In the genomic region with DNA sequence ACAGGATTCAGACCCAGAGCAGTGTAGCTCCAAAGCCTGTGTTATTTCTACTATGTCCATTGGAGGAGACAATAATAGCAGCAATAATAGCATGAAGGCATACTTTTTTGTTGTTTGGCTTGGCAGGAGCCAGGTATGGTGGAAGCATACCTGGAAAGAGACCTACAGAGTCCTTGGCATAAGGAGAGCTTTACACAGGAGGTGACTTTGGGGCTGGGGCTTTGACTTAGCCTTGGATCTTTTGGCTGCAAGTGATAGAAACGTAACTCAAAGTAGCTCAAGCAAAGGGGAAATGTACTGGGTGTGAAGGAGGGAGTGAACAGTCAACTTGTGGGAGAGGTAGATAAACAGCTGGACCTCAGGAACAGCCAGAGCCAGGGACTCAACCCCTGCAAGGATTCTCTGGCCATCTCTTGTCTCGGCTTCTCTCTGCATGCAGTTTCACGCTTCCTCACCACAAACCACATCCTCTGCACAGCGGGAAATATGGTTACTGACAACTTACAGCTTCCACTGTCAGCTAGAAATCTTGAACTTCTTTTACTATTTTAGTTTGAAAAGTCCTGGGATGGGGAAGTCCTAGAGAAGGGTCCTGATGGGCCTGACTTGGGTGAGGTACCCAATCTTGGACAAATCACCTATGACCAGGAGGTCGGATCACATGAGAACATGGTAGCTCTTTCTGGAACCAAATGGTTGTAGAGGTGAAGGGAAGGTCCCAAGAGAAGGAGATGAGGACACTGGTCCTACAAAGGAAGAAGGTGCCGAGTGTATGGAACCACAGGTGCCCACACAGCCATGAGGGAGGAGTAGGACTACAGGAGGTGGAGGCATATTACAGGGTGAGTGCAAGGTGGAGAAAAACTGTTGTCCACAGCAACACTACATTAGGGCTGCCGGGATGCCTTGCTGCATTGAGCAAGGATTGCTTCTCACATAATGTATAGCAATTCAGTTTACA, we compare ENCODE assay signal across 8 cellular contexts. TPM values are rescaled to one million over a fixed set of nuclear protein-coding genes. Genes with fewer than 3 reads are reported as not detected.
DNase-seq lines count a peak whose midpoint lies in the region; ATAC-seq and TF ChIP-seq lines count a peak whose summit lies in the region.

No MANE protein-coding gene starts in this region.

- POLR2A ChIA-PET in activated CD4-positive, alpha-beta memory T cell treated with anti-CD3 and anti-CD28 coated beads, Interleukin-2, amount 10 ng/mL, durations not matched to agents 7 days and 5 days (lab: Charles Lee) = interaction anchor here (0.7 to 5.6 kb wide), 32 partner anchors 9 to 1425 kb away, joined by 3 to 132 read pairs (median 6); partner anchors contain the start of genes ALG2, TGFBR1 and TSTD2

- H2BK12ac ChIP-seq in trophoblast cell (ENCODE audit: low read length) = no peak overlapping the region

- H3K79me2 ChIP-seq in DND-41 (ENCODE audit: insufficient read depth, low read length) (no peaks in the 10 kb centered on the region), trophoblast cell (ENCODE audit: control insufficient read depth, insufficient read depth, low read length, poor library complexity) (peaks cover 2% of the 10 kb centered on the region)

- H2AFZ ChIP-seq in DND-41 (ENCODE audit: low read depth, low read length) (no peak overlapping the region), trophoblast cell (ENCODE audit: insufficient read depth, low read length, poor library complexity) (no peak overlapping the region)

- ATAC-seq in DND-41 (ENCODE audit: insufficient read depth, low read depth) = peak; percentile 86
- ATAC-seq in GM21529 (IDR thresholded peaks at IDR 0.05; ENCODE audit: unreplicated experiment) = peak; percentile 88

- WGBS in esophagus squamous epithelium, 2 donors = 65 to 71% methylated on average over 5 to 7 of the region's 7 CpGs
- 23 to 39% (median 35%) methylated on average over 7 of the region's 7 CpGs for WGBS in spleen, 5 donors
- no CpG with 5 or more reads among the region's 7 CpGs for WGBS in trophoblast cell (ENCODE audit: extremely low coverage, insufficient coverage, insufficient read length)

- TF ChIP-seq POLR2A in esophagus squamous epithelium (IDR thresholded peaks at IDR 0.05) = no peak
- TF ChIP-seq POLR2A in spleen (IDR thresholded peaks at IDR 0.05) = no peak
- TF ChIP-seq POLR2A in vagina (IDR thresholded peaks at IDR 0.05) = no peak

- CTCF ChIA-PET in activated CD4-positive, alpha-beta memory T cell treated with anti-CD3 and anti-CD28 coated beads, Interleukin-2, amount 10 ng/mL, durations not matched to agents 7 days and 5 days (lab: Charles Lee) = interaction anchor here (0.8 to 3.8 kb wide), 14 partner anchors 13 to 164 kb away, joined by 3 to 41 read pairs (median 5); partner anchors contain the start of genes SEC61B and TGFBR1

- H3K9me3 ChIP-seq in DND-41 (ENCODE audit: insufficient read depth, low read length, severe bottlenecking) = no peaks in the 10 kb centered on the region
- H3K9me3 ChIP-seq in esophagus squamous epithelium = no peaks in the 10 kb centered on the region
- no peaks in the 10 kb centered on the region for H3K9me3 ChIP-seq in spleen
- H3K9me3 ChIP-seq in vagina = no peaks in the 10 kb centered on the region
- peaks cover 2% of the 10 kb centered on the region for H3K9me3 ChIP-seq in trophoblast cell (ENCODE audit: insufficient read depth, low read depth, low read length)

- H2BK5ac ChIP-seq in trophoblast cell (ENCODE audit: low read depth, low read length, poor library complexity) = no peak overlapping the region

- no peak overlapping the region for H3K23ac ChIP-seq in trophoblast cell (ENCODE audit: low read length)

- H4K12ac ChIP-seq in trophoblast cell (ENCODE audit: low read depth, low read length) = no peak overlapping the region

- peaks cover 50% of the 10 kb centered on the region for H3K4me1 ChIP-seq in DND-41 (ENCODE audit: insufficient read depth, low read length)
- H3K4me1 ChIP-seq in esophagus squamous epithelium = peaks cover 0 to 24% (median 0%) of the 10 kb centered on the region in 3 donors
- peaks cover 37 to 79% (median 57%) of the 10 kb centered on the region in 6 donors for H3K4me1 ChIP-seq in spleen
- H3K4me1 ChIP-seq in vagina = peaks cover 7% of the 10 kb centered on the region
- H3K4me1 ChIP-seq in trophoblast cell (ENCODE audit: control insufficient read depth in 1 of 2, insufficient read depth in 2 of 2, low read length in 2 of 2) = peaks cover 12 to 13% of the 10 kb centered on the region in 2 experiments

- TF ChIP-seq CTCF in DND-41 (IDR thresholded peaks at IDR 0.05; ENCODE audit: borderline replicate concordance, extremely low read depth, low read length, poor library complexity, severe bottlenecking) (no peak), esophagus squamous epithelium (IDR thresholded peaks at IDR 0.05) (no peak), spleen (IDR thresholded peaks at IDR 0.05 in 8 of 11, conservative IDR thresholded peaks at IDR 0.05 in 3 of 11) (no peak), vagina (IDR thresholded peaks at IDR 0.05) (no peak)

- H3K27ac ChIP-seq in DND-41 (ENCODE audit: low read length) (peak overlapping the region; percentile 90), esophagus squamous epithelium (peak overlapping the region in 3 of 4 donors; percentile 52 to 76 (median 66)), spleen (peak overlapping the region; percentile 81 to 92 (median 89)), vagina (no peak overlapping the region), trophoblast cell (ENCODE audit: low read depth, low read length) (no peak overlapping the region)

- H3K9me3 Mint-ChIP-seq in activated CD4-positive, alpha-beta memory T cell treated with anti-CD3 and anti-CD28 coated beads, Interleukin-2, amount 10 ng/mL, durations not matched to agents 7 days and 5 days = peaks cover 4% of the 10 kb centered on the region

- H3K36me3 Mint-ChIP-seq in activated CD4-positive, alpha-beta memory T cell treated with anti-CD3 and anti-CD28 coated beads, Interleukin-2, amount 10 ng/mL, durations not matched to agents 7 days and 5 days (ENCODE audit: low read depth) = peaks cover 15% of the 10 kb centered on the region

- H4K20me1 ChIP-seq in DND-41 (ENCODE audit: insufficient read depth, low read length) = no peaks in the 10 kb centered on the region

- H3K4ac ChIP-seq in trophoblast cell (ENCODE audit: low read depth, low read length) = no peak overlapping the region

- H3K79me1 ChIP-seq in trophoblast cell (ENCODE audit: low read length) = peaks cover 10% of the 10 kb centered on the region

- H3K36me3 ChIP-seq in DND-41 (ENCODE audit: insufficient read depth, low read length) (no peaks in the 10 kb centered on the region), esophagus squamous epithelium (peaks cover 0 to 35% (median 0%) of the 10 kb centered on the region in 3 donors), spleen (no peaks in the 10 kb centered on the region), vagina (peaks cover 0 to 15% of the 10 kb centered on the region in 2 donors), trophoblast cell (ENCODE audit: control insufficient read depth in 1 of 2, insufficient read depth in 2 of 2, low read length in 2 of 2) (no peaks in the 10 kb centered on the region)

- H3K4me3 ChIP-seq in DND-41 (ENCODE audit: low read depth in 1 of 2, low read length in 2 of 2) (peak overlapping the region in 1 of 2 experiments; percentile 39; a peak in 2 of 4 replicates), esophagus squamous epithelium (no peak overlapping the region), spleen (peak overlapping the region in 5 of 8 donors; percentile 6 to 47 (median 15)), vagina (no peak overlapping the region), trophoblast cell (ENCODE audit: low read depth, low read length) (no peak overlapping the region)

- DNase-seq in DND-41 = peak; percentile 90
- DNase-seq in Kasumi-1 (lab: John Stamatoyannopoulos, UW) = peak; percentile 67 to 79
- peak; percentile 92 for DNase-seq in activated CD4-positive, alpha-beta memory T cell treated with anti-CD3 and anti-CD28 coated beads, Interleukin-2, amount 10 ng/mL, durations not matched to agents 7 days and 5 days
- DNase-seq in esophagus squamous epithelium (lab: John Stamatoyannopoulos, UW) = no peak
- DNase-seq in spleen = peak; percentile 83
- no peak for DNase-seq in vagina (ENCODE audit: extremely low spot score in 2 of 2)
- no peak for DNase-seq in trophoblast cell

- H3K14ac ChIP-seq in trophoblast cell (ENCODE audit: low read length) = no peak overlapping the region

- H3K18ac ChIP-seq in trophoblast cell (ENCODE audit: low read length) = no peak overlapping the region

- no peak overlapping the region for H2AK5ac ChIP-seq in trophoblast cell (ENCODE audit: low read length)

- H3K27me3 ChIP-seq in DND-41 (ENCODE audit: insufficient read depth, low read length, poor library complexity) (no peaks in the 10 kb centered on the region), esophagus squamous epithelium (no peaks in the 10 kb centered on the region), spleen (replicated peaks in 1 of 7) (no peaks in the 10 kb centered on the region), vagina (no peaks in the 10 kb centered on the region), trophoblast cell (ENCODE audit: insufficient read depth, low read length) (no peaks in the 10 kb centered on the region)

- peaks cover 3% of the 10 kb centered on the region for H3K27me3 Mint-ChIP-seq in activated CD4-positive, alpha-beta memory T cell treated with anti-CD3 and anti-CD28 coated beads, Interleukin-2, amount 10 ng/mL, durations not matched to agents 7 days and 5 days

- peaks cover 65% of the 10 kb centered on the region for H3K4me1 Mint-ChIP-seq in activated CD4-positive, alpha-beta memory T cell treated with anti-CD3 and anti-CD28 coated beads, Interleukin-2, amount 10 ng/mL, durations not matched to agents 7 days and 5 days

- peak overlapping the region; percentile 33 for H3K9ac ChIP-seq in DND-41 (ENCODE audit: low read depth, low read length)
- H3K9ac ChIP-seq in trophoblast cell (ENCODE audit: low read length) = no peak overlapping the region

- peak overlapping the region; percentile 72 for H3K4me3 Mint-ChIP-seq in activated CD4-positive, alpha-beta memory T cell treated with anti-CD3 and anti-CD28 coated beads, Interleukin-2, amount 10 ng/mL, durations not matched to agents 7 days and 5 days

- H3K4me2 ChIP-seq in DND-41 (ENCODE audit: insufficient read depth, low read length) (peak overlapping the region; percentile 60), trophoblast cell (ENCODE audit: low read length) (no peak overlapping the region)

- no peak overlapping the region for H4K8ac ChIP-seq in trophoblast cell (ENCODE audit: low read depth, low read length)

- H2BK120ac ChIP-seq in trophoblast cell (ENCODE audit: insufficient read depth, low read length, poor library complexity) = no peak overlapping the region

- H4K91ac ChIP-seq in trophoblast cell (ENCODE audit: low read depth, low read length) = no peak overlapping the region

- peak overlapping the region; percentile 97 for H3K27ac Mint-ChIP-seq in activated CD4-positive, alpha-beta memory T cell treated with anti-CD3 and anti-CD28 coated beads, Interleukin-2, amount 10 ng/mL, durations not matched to agents 7 days and 5 days

- intact Hi-C loops in esophagus squamous epithelium (cut with DNase I) = no loop called here
- intact Hi-C loops in spleen (cut with DNase I; ENCODE audit: low total_unique reads) = no loop called here
- intact Hi-C loops in vagina (cut with DNase I) = no loop called here

RNA-seq across cellular contexts. Expression of gene TGFBR1, which starts 47.0 kb away (rescaled TPM):
- 10 to 100 TPM; 57.4 to 58.5 TPM for total RNA-seq in activated CD4-positive, alpha-beta memory T cell treated with anti-CD3 and anti-CD28 coated beads, Interleukin-2, amount 10 ng/mL, durations not matched to agents 7 days and 5 days
- 10 to 100 TPM; 20.2 to 34.3 (median 25.6) TPM for total RNA-seq in esophagus squamous epithelium
- total RNA-seq in spleen = 10 to 100 TPM; 33.5 to 60.8 (median 55.8) TPM
- 10 to 100 TPM in 2 of 3 donors, 1 to 10 TPM in 1; 8.9 to 12.8 (median 10.1) TPM for polyA plus RNA-seq in spleen
- total RNA-seq in vagina = 23.8 TPM
- polyA plus RNA-seq in trophoblast cell (2013) = 38.6 and 40.3 TPM in 2 replicates

Comparison
In these comparisons a context has a peak if more than half of its experiments do, and no peak if none do; other contexts are left out.
1. DNase-seq: peak in DND-41 (single experiment), Kasumi-1 (2 of 2), activated CD4-positive, alpha-beta memory T cell treated with anti-CD3 and anti-CD28 coated beads, Interleukin-2, amount 10 ng/mL, durations not matched to agents 7 days and 5 days (single experiment) and spleen (single experiment); none in esophagus squamous epithelium (single experiment), vagina (0 of 2) and trophoblast cell (0 of 2).
2. H3K27ac ChIP-seq: peak in DND-41 (single experiment), esophagus squamous epithelium (3 of 4) and spleen (8 of 8); none in vagina (single experiment) and trophoblast cell (single experiment).
3. H3K4me3 ChIP-seq: peak in spleen (5 of 8); none in esophagus squamous epithelium (0 of 4), vagina (0 of 2) and trophoblast cell (single experiment).